Comparison of ENCODE assay signal across 8 cellular contexts in the genomic region with DNA sequence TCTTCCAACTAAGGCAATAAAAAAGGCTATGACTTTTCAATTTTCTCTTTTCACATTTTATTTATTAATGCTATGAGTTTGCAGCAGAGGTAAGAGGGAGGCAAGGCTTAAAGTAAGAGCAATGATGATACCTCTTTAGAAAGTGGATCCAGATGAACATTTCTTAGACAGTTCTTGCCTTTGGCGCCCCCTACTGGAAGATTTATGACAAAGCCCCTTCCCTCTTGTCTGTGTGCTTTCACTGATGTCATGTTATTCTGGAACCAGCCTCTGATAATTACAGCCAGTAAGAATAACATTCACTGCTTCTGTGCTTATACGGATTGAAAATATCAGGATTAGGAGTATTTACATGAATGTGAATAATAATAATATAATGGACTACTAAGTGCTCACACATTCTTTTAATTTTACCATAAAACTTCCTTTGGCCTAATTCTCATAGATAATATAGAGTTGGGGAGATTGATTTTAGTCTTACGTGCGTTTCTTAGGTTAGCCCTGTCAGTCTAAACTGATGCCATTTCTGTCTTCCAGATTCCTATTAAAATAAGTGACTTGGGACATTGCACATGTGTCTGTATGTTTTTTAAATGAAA.
DNase-seq lines count a peak whose midpoint lies in the region; ATAC-seq and TF ChIP-seq lines count a peak whose summit lies in the region.

No MANE protein-coding gene starts in this region.

- 42 to 45% methylated on average over 4 of the region's 4 CpGs for WGBS in aorta, 2 donors

- DNase-seq in CD1c-positive myeloid dendritic cell (ENCODE audit: extremely low spot score): peak; percentile 67
- DNase-seq in GM20000 (ENCODE audit: low spot score): peak; percentile 3
- DNase-seq in NCI-H2107 treated with DMSO at 0.1 percent for 48 hours (lab: John Stamatoyannopoulos, UW; ENCODE audit: unreplicated experiment): peak; percentile 66
- DNase-seq in astrocyte of the cerebellum (ENCODE audit: low read depth): peak; percentile 55
- DNase-seq in islet precursor cell: peak; percentile 70
- DNase-seq in aorta: no peak
- no peak for DNase-seq in T1000 (lab: John Stamatoyannopoulos, UW)
- no peak for DNase-seq in uterus

- TF ChIP-seq CTCF in GM20000 (IDR thresholded peaks at IDR 0.05; ENCODE audit: extremely low read depth, missing control alignments): peak; percentile 33
- TF ChIP-seq CTCF in astrocyte of the cerebellum (IDR thresholded peaks at IDR 0.05; ENCODE audit: low read depth, low read length, missing control alignments): peak; percentile 73
- peak in 2 of 4 experiments; percentile 18 to 26 for TF ChIP-seq CTCF in uterus (IDR thresholded peaks at IDR 0.05)

- intact Hi-C loops in aorta (cut with DNase I): loop anchor here (5.0 to 10.0 kb wide), 3 partner anchors 159 to 749 kb away; no protein-coding TSS in a partner anchor
- intact Hi-C loops in uterus (cut with DNase I; ENCODE audit: low total_unique reads): no loop called here

- H3K27ac ChIP-seq in aorta (ENCODE audit: low read depth in 1 of 2, low read length in 2 of 2) (no peak overlapping the region), uterus (no peak overlapping the region)

- no peak for TF ChIP-seq POLR2A in uterus (IDR thresholded peaks at IDR 0.05)

- peak; percentile 57 for ATAC-seq in aorta (ENCODE audit: low FRiP score)

- H3K36me3 ChIP-seq in aorta (ENCODE audit: control insufficient read depth in 1 of 2, insufficient read depth in 2 of 2, low read length in 1 of 2) (no peaks in the 10 kb centered on the region), uterus (no peaks in the 10 kb centered on the region)

- H3K4me3 ChIP-seq in astrocyte of the cerebellum (ENCODE audit: low read depth, low read length): no peak overlapping the region
- H3K4me3 ChIP-seq in aorta (ENCODE audit: low read length in 2 of 2): no peak overlapping the region
- no peak overlapping the region for H3K4me3 ChIP-seq in uterus

- H3K27me3 ChIP-seq in aorta (ENCODE audit: control insufficient read depth in 1 of 2, insufficient read depth in 2 of 2, low read length in 1 of 2): no peaks in the 10 kb centered on the region
- no peaks in the 10 kb centered on the region for H3K27me3 ChIP-seq in uterus

- in situ Hi-C loops in astrocyte of the cerebellum (cut with HindIII; ENCODE audit: low sequenced_read_pairs): no loop called here

- H3K4me1 ChIP-seq in aorta (ENCODE audit: control insufficient read depth in 1 of 2, insufficient read depth in 2 of 2, low read length in 2 of 2): no peaks in the 10 kb centered on the region
- H3K4me1 ChIP-seq in uterus: no peaks in the 10 kb centered on the region

- peaks cover 3% of the 10 kb centered on the region for H3K9me3 ChIP-seq in aorta (ENCODE audit: control insufficient read depth, low read length)
- no peaks in the 10 kb centered on the region for H3K9me3 ChIP-seq in uterus

Comparison
In these comparisons a context has a peak if more than half of its experiments do, and no peak if none do; other contexts are left out.
1. DNase-seq: peak in CD1c-positive myeloid dendritic cell (single experiment), GM20000 (single experiment), NCI-H2107 treated with DMSO at 0.1 percent for 48 hours (single experiment), astrocyte of the cerebellum (single experiment) and islet precursor cell (single experiment); none in aorta (0 of 2), T1000 (single experiment) and uterus (0 of 2).